20 cellular contexts compared by ENCODE assay signal in the genomic region with DNA sequence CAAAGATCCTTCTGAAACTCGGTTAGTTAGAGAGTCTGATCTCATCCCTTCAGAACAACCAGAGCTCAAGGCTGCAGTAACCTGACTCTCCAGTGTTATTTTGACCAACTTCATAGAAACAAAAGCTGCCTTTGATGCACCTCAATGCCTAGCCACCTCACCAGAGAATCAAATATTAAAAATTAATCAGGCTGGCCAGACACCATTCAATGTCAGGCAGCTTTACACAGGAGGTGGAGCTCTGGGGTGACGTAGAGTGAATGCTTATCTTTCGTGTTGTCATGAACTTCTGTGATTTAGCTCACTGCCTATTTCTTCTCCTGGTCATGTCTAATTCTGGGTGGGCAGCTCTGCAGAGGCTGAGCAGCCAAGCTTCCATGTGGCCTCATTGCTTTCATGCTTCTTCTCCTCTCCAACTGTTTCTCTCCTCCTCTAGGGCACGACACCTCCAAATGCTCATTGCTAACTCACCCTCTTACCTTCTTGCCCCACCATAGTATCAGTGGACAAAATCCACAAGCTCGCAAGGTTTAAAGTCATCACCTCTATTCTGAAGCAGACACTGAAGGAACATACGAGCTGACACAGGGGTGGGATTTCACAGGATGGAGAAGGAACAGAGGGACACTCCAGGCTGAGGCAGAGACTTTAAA. TPM values are rescaled to one million over a fixed set of nuclear protein-coding genes. Genes with fewer than 3 reads are reported as not detected.
A peak's percentile ranks its signal among the peaks of the same experiment; 100 is the strongest.
DNase-seq lines count a peak whose midpoint lies in the region; ATAC-seq and TF ChIP-seq lines count a peak whose summit lies in the region.
"Had no signal": no experiment of that assay in that cellular context is flagged by ENCODE, and none has a peak within 500 bp of the region (broad histone marks: within the 10 kb centered on the region; RNA-seq: fewer than 3 reads in every experiment).

No MANE protein-coding gene starts in this region.

- H3K27ac ChIP-seq in psoas muscle: peak overlapping the region; percentile 54
- H3K27ac ChIP-seq: A549 had no signal

- H3K27me3 ChIP-seq in psoas muscle (ENCODE audit: insufficient read depth in 3 of 3, low read length in 2 of 3): no peaks in the 10 kb centered on the region
- H3K27me3 ChIP-seq: neutrophil had no signal

- ATAC-seq in activated CD8-positive, alpha-beta T cell treated with anti-CD3 and anti-CD28 coated beads for 36 hours: no peak
- no peak for ATAC-seq in activated CD8-positive, alpha-beta T cell treated with anti-CD3 and anti-CD28 coated beads, Interleukin-2, amount 10 ng/mL, durations not matched to agents 7 days and 5 days
- no peak for ATAC-seq in activated naive CD8-positive, alpha-beta T cell treated with anti-CD3 and anti-CD28 coated beads, Interleukin-2, amount 10 ng/mL, durations not matched to agents 7 days and 5 days (ENCODE audit: low read depth)
- peak; percentile 20 for ATAC-seq in left ventricle myocardium superior
- peak; percentile 18 to 50 (median 37) for ATAC-seq in psoas muscle
- ATAC-seq: A549; activated CD4-positive, CD25-positive, alpha-beta regulatory T cell treated with anti-CD3 and anti-CD28 coated beads, Interleukin-2, amount 50 U/mL, for 24 hours; GM12878 had no signal

- H3K9me3 Mint-ChIP-seq in activated CD8-positive, alpha-beta T cell treated with anti-CD3 and anti-CD28 coated beads for 36 hours: peaks cover 18% of the 10 kb centered on the region
- H3K9me3 Mint-ChIP-seq in activated CD8-positive, alpha-beta T cell treated with anti-CD3 and anti-CD28 coated beads, Interleukin-2, amount 10 ng/mL, durations not matched to agents 7 days and 5 days (ENCODE audit: insufficient read depth): no peaks in the 10 kb centered on the region
- H3K9me3 Mint-ChIP-seq in activated naive CD8-positive, alpha-beta T cell treated with anti-CD3 and anti-CD28 coated beads, Interleukin-2, amount 10 ng/mL, durations not matched to agents 7 days and 5 days: peaks cover 7% of the 10 kb centered on the region
- H3K9me3 Mint-ChIP-seq: T-helper 1 cell treated with Interleukin-12 subunit alpha and Interleukin-12 subunit beta and Interleukin-4 antibody, amounts not matched to agents 30 μg/mL and 1 μg/mL, for 36 hours had no signal

- CTCF ChIA-PET in activated CD8-positive, alpha-beta T cell treated with anti-CD3 and anti-CD28 coated beads for 36 hours (lab: Charles Lee): interaction anchor here (0.8 to 4.9 kb wide), 5 partner anchors 10 to 39 kb away, joined by 3 to 20 read pairs (median 4); no protein-coding TSS in a partner anchor
- CTCF ChIA-PET in activated CD8-positive, alpha-beta T cell treated with anti-CD3 and anti-CD28 coated beads, Interleukin-2, amount 10 ng/mL, durations not matched to agents 7 days and 5 days (lab: Charles Lee): interaction anchor here (0.9 to 2.4 kb wide), 6 partner anchors 12 to 121 kb away, joined by 3 to 12 read pairs (median 4); no protein-coding TSS in a partner anchor

- peak overlapping the region; percentile 22 for H3K27ac Mint-ChIP-seq in activated CD8-positive, alpha-beta T cell treated with anti-CD3 and anti-CD28 coated beads for 36 hours
- H3K27ac Mint-ChIP-seq in activated CD8-positive, alpha-beta T cell treated with anti-CD3 and anti-CD28 coated beads, Interleukin-2, amount 10 ng/mL, durations not matched to agents 7 days and 5 days: no peak overlapping the region
- H3K27ac Mint-ChIP-seq in activated naive CD8-positive, alpha-beta T cell treated with anti-CD3 and anti-CD28 coated beads, Interleukin-2, amount 10 ng/mL, durations not matched to agents 7 days and 5 days: peak overlapping the region; percentile 31
- H3K27ac Mint-ChIP-seq: T-helper 1 cell treated with Interleukin-12 subunit alpha and Interleukin-12 subunit beta and Interleukin-4 antibody, amounts not matched to agents 30 μg/mL and 1 μg/mL, for 36 hours; type B pancreatic cell had no signal

- TF ChIP-seq CTCF in activated CD8-positive, alpha-beta T cell treated with anti-CD3 and anti-CD28 coated beads for 36 hours (IDR thresholded peaks at IDR 0.05): no peak
- TF ChIP-seq CTCF in psoas muscle (IDR thresholded peaks at IDR 0.05): no peak

- H3K4me1 Mint-ChIP-seq in activated CD8-positive, alpha-beta T cell treated with anti-CD3 and anti-CD28 coated beads for 36 hours (ENCODE audit: low read depth): peaks cover 91% of the 10 kb centered on the region
- H3K4me1 Mint-ChIP-seq in activated CD8-positive, alpha-beta T cell treated with anti-CD3 and anti-CD28 coated beads, Interleukin-2, amount 10 ng/mL, durations not matched to agents 7 days and 5 days (ENCODE audit: low read depth): peaks cover 78% of the 10 kb centered on the region
- H3K4me1 Mint-ChIP-seq in activated naive CD8-positive, alpha-beta T cell treated with anti-CD3 and anti-CD28 coated beads, Interleukin-2, amount 10 ng/mL, durations not matched to agents 7 days and 5 days: peaks cover 65% of the 10 kb centered on the region

- intact Hi-C loops in activated CD8-positive, alpha-beta T cell treated with anti-CD3 and anti-CD28 coated beads for 36 hours (cut with micrococcal nuclease): no loop called here
- intact Hi-C loops in left ventricle myocardium superior (cut with micrococcal nuclease): no loop called here
- intact Hi-C loops in psoas muscle (cut with DNase I): loop anchor here in 1 of 2 donors (5.0 kb wide), 1 partner anchor 38 kb away; the partner anchor contains the start of gene AAK1

- no peaks in the 10 kb centered on the region for H3K36me3 ChIP-seq in psoas muscle (ENCODE audit: insufficient read depth in 1 of 2, low read depth in 1 of 2)
- H3K36me3 ChIP-seq: neutrophil had no signal

- 53 to 71% (median 59%) methylated on average over 6 of the region's 6 CpGs for WGBS in psoas muscle, 3 donors

- no peaks in the 10 kb centered on the region for H3K9me3 ChIP-seq in psoas muscle
- H3K9me3 ChIP-seq: neutrophil had no signal

- no peak overlapping the region for H3K4me3 ChIP-seq in psoas muscle
- H3K4me3 ChIP-seq: A549, GM12878 had no signal

- DNase-seq in activated CD8-positive, alpha-beta T cell treated with anti-CD3 and anti-CD28 coated beads for 36 hours: no peak
- no peak for DNase-seq in activated CD8-positive, alpha-beta T cell treated with anti-CD3 and anti-CD28 coated beads, Interleukin-2, amount 10 ng/mL, durations not matched to agents 7 days and 5 days
- DNase-seq in activated naive CD8-positive, alpha-beta T cell treated with anti-CD3 and anti-CD28 coated beads, Interleukin-2, amount 10 ng/mL, durations not matched to agents 7 days and 5 days: no peak
- no peak for DNase-seq in left ventricle myocardium superior
- DNase-seq in psoas muscle: no peak
- no peak for DNase-seq in GM19238 (ENCODE audit: insufficient read length, low spot score)
- DNase-seq in DMS53 treated with DMSO at 0.1 percent for 48 hours (lab: John Stamatoyannopoulos, UW; ENCODE audit: unreplicated experiment): no peak
- no peak for DNase-seq in NAMALWA (ENCODE audit: low spot score)
- DNase-seq: central memory CD4-positive, alpha-beta T cell; NCI-H2081; NCI-H774; stimulated activated CD4-positive, alpha-beta T cell treated with anti-CD3 and anti-CD28 coated beads, Interleukin-4, amount 100 ng/mL, for 4 hours had no signal

- no peaks in the 10 kb centered on the region for H3K27me3 Mint-ChIP-seq in activated CD8-positive, alpha-beta T cell treated with anti-CD3 and anti-CD28 coated beads for 36 hours
- H3K27me3 Mint-ChIP-seq in activated CD8-positive, alpha-beta T cell treated with anti-CD3 and anti-CD28 coated beads, Interleukin-2, amount 10 ng/mL, durations not matched to agents 7 days and 5 days (ENCODE audit: low read depth): no peaks in the 10 kb centered on the region
- H3K27me3 Mint-ChIP-seq in activated naive CD8-positive, alpha-beta T cell treated with anti-CD3 and anti-CD28 coated beads, Interleukin-2, amount 10 ng/mL, durations not matched to agents 7 days and 5 days: no peaks in the 10 kb centered on the region
- H3K27me3 Mint-ChIP-seq: type B pancreatic cell had no signal

- no peak overlapping the region for H3K4me3 Mint-ChIP-seq in activated CD8-positive, alpha-beta T cell treated with anti-CD3 and anti-CD28 coated beads for 36 hours
- no peak overlapping the region for H3K4me3 Mint-ChIP-seq in activated CD8-positive, alpha-beta T cell treated with anti-CD3 and anti-CD28 coated beads, Interleukin-2, amount 10 ng/mL, durations not matched to agents 7 days and 5 days
- H3K4me3 Mint-ChIP-seq in activated naive CD8-positive, alpha-beta T cell treated with anti-CD3 and anti-CD28 coated beads, Interleukin-2, amount 10 ng/mL, durations not matched to agents 7 days and 5 days: no peak overlapping the region
- H3K4me3 Mint-ChIP-seq: activated naive CD4-positive, alpha-beta T cell treated with anti-CD3 and anti-CD28 coated beads for 36 hours; CD14-positive monocyte; T-helper 1 cell treated with Interleukin-12 subunit alpha and Interleukin-12 subunit beta and Interleukin-4 antibody, amounts not matched to agents 30 μg/mL and 1 μg/mL, for 36 hours; type B pancreatic cell had no signal

- peaks cover 56% of the 10 kb centered on the region for H3K36me3 Mint-ChIP-seq in activated CD8-positive, alpha-beta T cell treated with anti-CD3 and anti-CD28 coated beads for 36 hours (ENCODE audit: low read depth)
- peaks cover 67% of the 10 kb centered on the region for H3K36me3 Mint-ChIP-seq in activated CD8-positive, alpha-beta T cell treated with anti-CD3 and anti-CD28 coated beads, Interleukin-2, amount 10 ng/mL, durations not matched to agents 7 days and 5 days (ENCODE audit: low read depth)
- peaks cover 61% of the 10 kb centered on the region for H3K36me3 Mint-ChIP-seq in activated naive CD8-positive, alpha-beta T cell treated with anti-CD3 and anti-CD28 coated beads, Interleukin-2, amount 10 ng/mL, durations not matched to agents 7 days and 5 days

- POLR2A ChIA-PET in activated CD8-positive, alpha-beta T cell treated with anti-CD3 and anti-CD28 coated beads for 36 hours (lab: Charles Lee): interaction anchor here (0.8 to 2.3 kb wide), 5 partner anchors 10 to 536 kb away, joined by 3 to 11 read pairs (median 4); no protein-coding TSS in a partner anchor
- POLR2A ChIA-PET in activated CD8-positive, alpha-beta T cell treated with anti-CD3 and anti-CD28 coated beads, Interleukin-2, amount 10 ng/mL, durations not matched to agents 7 days and 5 days (lab: Charles Lee): interaction anchor here (0.6 kb wide), 2 partner anchors 24 to 453 kb away, joined by 3 to 7 read pairs; no protein-coding TSS in a partner anchor
- POLR2A ChIA-PET in activated naive CD8-positive, alpha-beta T cell treated with anti-CD3 and anti-CD28 coated beads, Interleukin-2, amount 10 ng/mL, durations not matched to agents 7 days and 5 days (lab: Charles Lee): interaction anchor here (0.6 to 1.7 kb wide), 3 partner anchors 8 to 39 kb away, joined by 3 to 7 read pairs (median 5); partner anchors contain the start of gene AAK1

- H3K4me1 ChIP-seq in psoas muscle: peaks cover 56% of the 10 kb centered on the region

RNA-seq across cellular contexts. Expression of gene AAK1, which starts 39.4 kb away (rescaled TPM):
- total RNA-seq in activated CD8-positive, alpha-beta T cell treated with anti-CD3 and anti-CD28 coated beads for 36 hours: 100 to 1,000 TPM; 114 to 115 TPM
- total RNA-seq in activated CD8-positive, alpha-beta T cell treated with anti-CD3 and anti-CD28 coated beads, Interleukin-2, amount 10 ng/mL, durations not matched to agents 7 days and 5 days: 100 to 1,000 TPM; 105 to 107 TPM
- 100 to 1,000 TPM; 143 to 144 TPM for total RNA-seq in activated naive CD8-positive, alpha-beta T cell treated with anti-CD3 and anti-CD28 coated beads, Interleukin-2, amount 10 ng/mL, durations not matched to agents 7 days and 5 days
- total RNA-seq in left ventricle myocardium superior: 91.1 TPM
- 10 to 100 TPM; 52.5 to 95.2 (median 65.0) TPM for total RNA-seq in psoas muscle
- 10 to 100 TPM in 2 of 3 donors, 1 to 10 TPM in 1; 7.8 to 21.9 (median 14.7) TPM for polyA plus RNA-seq in psoas muscle

Comparison
In these comparisons a context has a peak if more than half of its experiments do, and no peak if none do; other contexts are left out.
1. ATAC-seq: peak in left ventricle myocardium superior (single experiment) and psoas muscle (4 of 4); none in activated CD8-positive, alpha-beta T cell treated with anti-CD3 and anti-CD28 coated beads for 36 hours (single experiment), activated CD8-positive, alpha-beta T cell treated with anti-CD3 and anti-CD28 coated beads, Interleukin-2, amount 10 ng/mL, durations not matched to agents 7 days and 5 days (single experiment) and activated naive CD8-positive, alpha-beta T cell treated with anti-CD3 and anti-CD28 coated beads, Interleukin-2, amount 10 ng/mL, durations not matched to agents 7 days and 5 days (single experiment).